Comparison of ENCODE assay signal across 2 cellular contexts in genomic region chr9:131084661-131085369, GRCh38.
TF ChIP-seq lines count a peak whose summit lies in the region.

No MANE protein-coding gene starts in this region.

TF ChIP-seq in HEK293, 187 proteins besides CTCF, POLR2A, EP300 and RAD21:
- TF ChIP-seq ZNF132 (tag by site-specific recombination; IDR thresholded peaks at IDR 0.05; ENCODE audit: borderline replicate concordance) (no peak), ZNF664 (tag by site-specific recombination; IDR thresholded peaks at IDR 0.05) (no peak), ZBTB8A (tag by site-specific recombination; IDR thresholded peaks at IDR 0.05) (no peak), ZNF280C (tag by site-specific recombination; IDR thresholded peaks at IDR 0.05) (no peak), KLF1 (tag by site-specific recombination; IDR thresholded peaks at IDR 0.05) (peak; percentile 64; the same call in 1 of the 2 replicates)

TF ChIP-seq in GM12878, 131 proteins besides CTCF, POLR2A, EP300 and RAD21:
- TF ChIP-seq MYB (IDR thresholded peaks at IDR 0.05; ENCODE audit: borderline replicate concordance, low read depth, low read length) (no peak), WRNIP1 (IDR thresholded peaks at IDR 0.05; ENCODE audit: borderline replicate concordance, low read depth, low read length) (no peak), SMARCA5 (IDR thresholded peaks at IDR 0.05) (no peak), SUZ12 (IDR thresholded peaks at IDR 0.05; ENCODE audit: unreplicated experiment) (no peak), NR2C2 (IDR thresholded peaks at IDR 0.05; ENCODE audit: borderline replicate concordance, control insufficient read depth, insufficient read length, low read depth) (no peak), ZBTB40 (IDR thresholded peaks at IDR 0.05; ENCODE audit: borderline replicate concordance) (no peak), RB1 (IDR thresholded peaks at IDR 0.05; ENCODE audit: borderline replicate concordance) (no peak), ZBTB11 (CRISPR knock-in tag; IDR thresholded peaks at IDR 0.05) (no peak), SPI1 (IDR thresholded peaks at IDR 0.05; ENCODE audit: borderline replicate concordance, insufficient read depth, low read depth, low read length) (no peak), CBX5 (IDR thresholded peaks at IDR 0.05; ENCODE audit: low read depth) (no peak), HSF1 (IDR thresholded peaks at IDR 0.05; ENCODE audit: low read depth, low read length) (no peak)
